In genomic region chr19:2385053-2385721, GRCh38 we compare ENCODE assay signal across 9 cellular contexts. TPM values are rescaled to one million over a fixed set of nuclear protein-coding genes. Genes with fewer than 3 reads are reported as not detected.
DNase-seq lines count a peak whose midpoint lies in the region; ATAC-seq and TF ChIP-seq lines count a peak whose summit lies in the region.
"Had no signal": no experiment of that assay in that cellular context is flagged by ENCODE, and none has a peak within 500 bp of the region (broad histone marks: within the 10 kb centered on the region; RNA-seq: fewer than 3 reads in every experiment).

No MANE protein-coding gene starts in this region.

- no peaks in the 10 kb centered on the region for H3K27me3 ChIP-seq in colonic mucosa
- H3K27me3 ChIP-seq in neural progenitor cell = no peaks in the 10 kb centered on the region

- H3K36me3 ChIP-seq in colonic mucosa (no peaks in the 10 kb centered on the region), neural progenitor cell (no peaks in the 10 kb centered on the region)

- CTCF ChIA-PET in activated CD4-positive, alpha-beta T cell treated with anti-CD3 and anti-CD28 coated beads for 36 hours (lab: Charles Lee) = interaction anchor here (2.5 kb wide), 1 partner anchor 7 kb away, joined by 9 read pairs; no protein-coding TSS in a partner anchor

- H3K9me3 ChIP-seq in colonic mucosa = peaks cover 6% of the 10 kb centered on the region
- no peaks in the 10 kb centered on the region for H3K9me3 ChIP-seq in neural progenitor cell (ENCODE audit: low read depth)

- POLR2A ChIA-PET in activated CD4-positive, alpha-beta T cell treated with anti-CD3 and anti-CD28 coated beads for 36 hours (lab: Charles Lee) = no interaction called here

- H3K9ac ChIP-seq in colonic mucosa (ENCODE audit: low read depth in 2 of 2, low read length in 2 of 2) (peak overlapping the region in 1 of 2 donors; percentile 35), neural progenitor cell (no peak overlapping the region)

- H3K4me1 ChIP-seq in colonic mucosa = no peaks in the 10 kb centered on the region
- H3K4me1 ChIP-seq in neural progenitor cell = no peaks in the 10 kb centered on the region

- peak; percentile 13 for DNase-seq in activated CD4-positive, alpha-beta T cell treated with anti-CD3 and anti-CD28 coated beads for 48 hours
- no peak for DNase-seq in activated CD4-positive, alpha-beta T cell treated with anti-CD3 and anti-CD28 coated beads for 36 hours
- DNase-seq in NCI-H345 treated with DMSO at 0.1 percent for 48 hours (lab: John Stamatoyannopoulos, UW; ENCODE audit: unreplicated experiment) (peak; percentile 70), colonic mucosa (peak; percentile 66), neural progenitor cell (ENCODE audit: low spot score) (peak; percentile 79), left ventricle myocardium superior (no peak)
- DNase-seq: activated B cell treated with CpG ODN at 0.5 μM for 24 hours had no signal

- no peak overlapping the region for H3K4me2 ChIP-seq in neural progenitor cell

- H3F3A ChIP-seq in neural progenitor cell (ENCODE audit: low read depth) = peaks cover 5% of the 10 kb centered on the region

- H3K9me3 Mint-ChIP-seq in activated CD4-positive, alpha-beta T cell treated with anti-CD3 and anti-CD28 coated beads for 36 hours (ENCODE audit: low read depth) = peaks cover 4% of the 10 kb centered on the region
- H3K9me3 Mint-ChIP-seq in neural progenitor cell = peaks cover 8% of the 10 kb centered on the region

- H3K36me3 Mint-ChIP-seq in activated CD4-positive, alpha-beta T cell treated with anti-CD3 and anti-CD28 coated beads for 36 hours (ENCODE audit: low read depth) = no peaks in the 10 kb centered on the region
- peaks cover 2% of the 10 kb centered on the region for H3K36me3 Mint-ChIP-seq in neural progenitor cell

- intact Hi-C loops in activated CD4-positive, alpha-beta T cell treated with anti-CD3 and anti-CD28 coated beads for 36 hours (cut with DNase I, micrococcal nuclease) = no loop called here
- intact Hi-C loops in colonic mucosa (cut with DNase I) = loop anchor here (5.0 kb wide), 1 partner anchor 228 kb away; no protein-coding TSS in a partner anchor
- intact Hi-C loops in left ventricle myocardium superior (cut with micrococcal nuclease) = no loop called here

- H3K4me1 Mint-ChIP-seq in activated CD4-positive, alpha-beta T cell treated with anti-CD3 and anti-CD28 coated beads for 36 hours = no peaks in the 10 kb centered on the region
- peaks cover 33% of the 10 kb centered on the region for H3K4me1 Mint-ChIP-seq in neural progenitor cell

- H3K27ac Mint-ChIP-seq in activated CD4-positive, alpha-beta T cell treated with anti-CD3 and anti-CD28 coated beads for 36 hours = no peak overlapping the region
- peak overlapping the region; percentile 42 for H3K27ac Mint-ChIP-seq in neural progenitor cell
- H3K27ac Mint-ChIP-seq: activated B cell treated with CpG ODN at 0.5 μM for 24 hours had no signal

- H3K27me3 Mint-ChIP-seq in activated CD4-positive, alpha-beta T cell treated with anti-CD3 and anti-CD28 coated beads for 36 hours = peaks cover 4% of the 10 kb centered on the region
- peaks cover 21% of the 10 kb centered on the region for H3K27me3 Mint-ChIP-seq in neural progenitor cell (ENCODE audit: insufficient read depth, low read depth)
- H3K27me3 Mint-ChIP-seq: activated B cell treated with CpG ODN at 0.5 μM for 24 hours had no signal

- H2AFZ ChIP-seq in neural progenitor cell (replicated peaks) = no peak overlapping the region

- H4K20me1 ChIP-seq in neural progenitor cell (ENCODE audit: low read depth) = no peaks in the 10 kb centered on the region

- no peak for TF ChIP-seq CTCF in colonic mucosa (IDR thresholded peaks at IDR 0.05)
- no peak for TF ChIP-seq CTCF in neural progenitor cell (IDR thresholded peaks at IDR 0.05)

- no peak overlapping the region for H3K4me3 Mint-ChIP-seq in activated CD4-positive, alpha-beta T cell treated with anti-CD3 and anti-CD28 coated beads for 36 hours
- H3K4me3 Mint-ChIP-seq in neural progenitor cell = peak overlapping the region; percentile 21
- H3K4me3 Mint-ChIP-seq: activated B cell treated with CpG ODN at 0.5 μM for 24 hours had no signal

- no peaks in the 10 kb centered on the region for H3K79me2 ChIP-seq in neural progenitor cell (ENCODE audit: low read depth)

- no peak for ATAC-seq in activated CD4-positive, alpha-beta T cell treated with anti-CD3 and anti-CD28 coated beads for 36 hours
- ATAC-seq in GM21786 (IDR thresholded peaks at IDR 0.05; ENCODE audit: unreplicated experiment) = no peak
- no peak for ATAC-seq in GM21737 (IDR thresholded peaks at IDR 0.05; ENCODE audit: unreplicated experiment)
- ATAC-seq in left ventricle myocardium superior = no peak

- H3K4me3 ChIP-seq in colonic mucosa (no peak overlapping the region), neural progenitor cell (no peak overlapping the region)

- no peak overlapping the region for H3K27ac ChIP-seq in colonic mucosa
- H3K27ac ChIP-seq in neural progenitor cell = no peak overlapping the region

RNA-seq across cellular contexts. Expression of gene TMPRSS9, which starts 25.1 kb away (rescaled TPM):
- total RNA-seq in activated CD4-positive, alpha-beta T cell treated with anti-CD3 and anti-CD28 coated beads for 36 hours = not detected
- total RNA-seq in colonic mucosa (under 1 TPM in 1 of 2 donors, not detected in 1; 0.25 TPM), neural progenitor cell (ENCODE audit: low replicate concordance) (0.40 TPM in 1 of 2 replicates, not detected in the other), left ventricle myocardium superior (not detected)
- total RNA-seq: activated B cell treated with CpG ODN at 0.5 μM for 24 hours had no signal

RNA-seq across cellular contexts. Expression of gene TIMM13, which starts 42.2 kb away (rescaled TPM):
- total RNA-seq in activated CD4-positive, alpha-beta T cell treated with anti-CD3 and anti-CD28 coated beads for 36 hours = 100 to 1,000 TPM in 1 of 2 experiments, 10 to 100 TPM in 1; 70.7 to 104 TPM
- total RNA-seq in colonic mucosa (100 to 1,000 TPM; 100 to 252 TPM), neural progenitor cell (ENCODE audit: low replicate concordance) (22.3 and 37.9 TPM in 2 replicates), left ventricle myocardium superior (84.1 TPM)

RNA-seq across cellular contexts. Expression of gene SPPL2B, which starts 56.7 kb away (rescaled TPM):
- total RNA-seq in activated CD4-positive, alpha-beta T cell treated with anti-CD3 and anti-CD28 coated beads for 36 hours = 10 to 100 TPM; 37.7 to 48.5 TPM
- 100 to 1,000 TPM; 108 to 206 TPM for total RNA-seq in colonic mucosa
- total RNA-seq in neural progenitor cell (ENCODE audit: low replicate concordance) = 20.7 and 90.9 TPM in 2 replicates
- 25.9 TPM for total RNA-seq in left ventricle myocardium superior

RNA-seq across cellular contexts. Expression of gene LSM7, which starts 56.8 kb away (rescaled TPM):
- 100 to 1,000 TPM; 113 to 134 TPM for total RNA-seq in activated CD4-positive, alpha-beta T cell treated with anti-CD3 and anti-CD28 coated beads for 36 hours
- total RNA-seq in colonic mucosa (100 to 1,000 TPM in 1 of 2 donors, 10 to 100 TPM in 1; 99.0 to 185 TPM), neural progenitor cell (ENCODE audit: low replicate concordance) (183 and 317 TPM in 2 replicates), left ventricle myocardium superior (43.8 TPM)

Comparison
In these comparisons a context has a peak if more than half of its experiments do, and no peak if none do; other contexts are left out.
1. DNase-seq: peak in activated CD4-positive, alpha-beta T cell treated with anti-CD3 and anti-CD28 coated beads for 48 hours (single experiment), NCI-H345 treated with DMSO at 0.1 percent for 48 hours (single experiment), colonic mucosa (single experiment) and neural progenitor cell (single experiment); none in activated CD4-positive, alpha-beta T cell treated with anti-CD3 and anti-CD28 coated beads for 36 hours (single experiment) and left ventricle myocardium superior (single experiment).